Comparison of ENCODE assay signal across 8 cellular contexts in genomic region chr1:23751050-23751814, GRCh38. TPM values are rescaled to one million over a fixed set of nuclear protein-coding genes. Genes with fewer than 3 reads are reported as not detected.
A peak's percentile ranks its signal among the peaks of the same experiment; 100 is the strongest.
DNase-seq lines count a peak whose midpoint lies in the region; ATAC-seq, FAIRE-seq and TF ChIP-seq lines count a peak whose summit lies in the region.

No MANE protein-coding gene starts in this region.

- CTCF ChIA-PET in BJ (lab: Yijun Ruan, JAX), result interaction anchor here (0.8 to 1.3 kb wide), 4 partner anchors 16 to 69 kb away, joined by 3 to 8 read pairs (median 4); partner anchors contain the start of genes PITHD1 and RPL11

- FAIRE-seq in GM12891 (lab: Jason Lieb, UNC), result no peak

- TF ChIP-seq CTCF in BJ (IDR thresholded peaks at IDR 0.05; ENCODE audit: insufficient read depth, low read depth, low read length), result peak; percentile 79
- TF ChIP-seq CTCF in GM13976 (IDR thresholded peaks at IDR 0.05; ENCODE audit: borderline replicate concordance, control extremely low read depth, extremely low read depth, insufficient read depth, missing control alignments), result peak; percentile 63
- TF ChIP-seq CTCF in gastrocnemius medialis (IDR thresholded peaks at IDR 0.05 in 4 of 5, conservative IDR thresholded peaks at IDR 0.05 in 1 of 5), result peak in 4 of 5 experiments; percentile 13 to 42 (median 38)

- POLR2A ChIA-PET in BJ (lab: Charles Lee), result no interaction called here

- no peaks in the 10 kb centered on the region for H3K9me3 ChIP-seq in gastrocnemius medialis

- H3K27me3 Mint-ChIP-seq in activated T-cell treated with anti-CD3 and anti-CD28 coated beads, Interleukin-2, amount 50 U/mL, for 4 hours (ENCODE audit: low read depth), result no peaks in the 10 kb centered on the region

- H3K9me3 Mint-ChIP-seq in activated T-cell treated with anti-CD3 and anti-CD28 coated beads, Interleukin-2, amount 50 U/mL, for 4 hours, result no peaks in the 10 kb centered on the region

- no peak overlapping the region for H3K27ac ChIP-seq in gastrocnemius medialis

- DNase-seq in BJ (ENCODE audit: low read depth) (no peak), GM13976 (ENCODE audit: low spot score) (peak; percentile 82), NCI-H226 (peak; percentile 8), germinal center (ENCODE audit: low spot score) (peak; percentile 74), gastrocnemius medialis (peak in 1 of 2 donors; percentile 36), GM12891 (ENCODE audit: insufficient read length, low spot score) (no peak)
- DNase-seq in activated T-cell treated with anti-CD3 and anti-CD28 coated beads, Interleukin-2, amount 50 U/mL, for 4 hours, result peak; percentile 11

- ATAC-seq in activated T-cell treated with anti-CD3 and anti-CD28 coated beads, Interleukin-2, amount 50 U/mL, for 4 hours, result peak; percentile 52 to 74
- ATAC-seq in gastrocnemius medialis (peak; percentile 58 to 68), GM18517 (IDR thresholded peaks at IDR 0.05; ENCODE audit: unreplicated experiment) (no peak)

- H3K36me3 Mint-ChIP-seq in activated T-cell treated with anti-CD3 and anti-CD28 coated beads, Interleukin-2, amount 50 U/mL, for 4 hours (ENCODE audit: insufficient read depth), result peaks cover 47% of the 10 kb centered on the region

- H3K4me3 ChIP-seq in BJ (ENCODE audit: low read depth, low read length), result no peak overlapping the region
- no peak overlapping the region for H3K4me3 ChIP-seq in gastrocnemius medialis

- H3K4me1 Mint-ChIP-seq in activated T-cell treated with anti-CD3 and anti-CD28 coated beads, Interleukin-2, amount 50 U/mL, for 4 hours (ENCODE audit: low read depth), result peaks cover 33% of the 10 kb centered on the region

- TF ChIP-seq POLR2A in gastrocnemius medialis (IDR thresholded peaks at IDR 0.05), result no peak
- TF ChIP-seq POLR2A in GM12891 (IDR thresholded peaks at IDR 0.05; ENCODE audit: low read depth, low read length), result no peak

- in situ Hi-C loops in GM13976 (cut with MboI; ENCODE audit: low sequenced_read_pairs, unreplicated experiment), result no loop called here
- in situ Hi-C loops in gastrocnemius medialis (cut with MboI; ENCODE audit: low sequenced_read_pairs in 4 of 4), result no loop called here

- H3K27me3 ChIP-seq in BJ (ENCODE audit: control insufficient read depth, insufficient read depth, low read length), result no peaks in the 10 kb centered on the region
- H3K27me3 ChIP-seq in gastrocnemius medialis, result no peaks in the 10 kb centered on the region

- H3K4me1 ChIP-seq in gastrocnemius medialis, result peaks cover 8 to 11% of the 10 kb centered on the region in 2 donors

- no peak overlapping the region for H3K4me3 Mint-ChIP-seq in activated T-cell treated with anti-CD3 and anti-CD28 coated beads, Interleukin-2, amount 50 U/mL, for 4 hours

- H3K36me3 ChIP-seq in BJ (ENCODE audit: control insufficient read depth, insufficient read depth, low read length) (peaks cover 34% of the 10 kb centered on the region), gastrocnemius medialis (peaks cover 7 to 76% of the 10 kb centered on the region in 2 donors)

- intact Hi-C loops in gastrocnemius medialis (cut with DNase I; ENCODE audit: low total_unique reads), result no loop called here

TF ChIP-seq in GM12891, 5 proteins besides CTCF, POLR2A, EP300 and RAD21:
- TF ChIP-seq PAX5 (IDR thresholded peaks at IDR 0.05; ENCODE audit: insufficient read depth, low read length, severe bottlenecking) (no peak), TAF1 (IDR thresholded peaks at IDR 0.05; ENCODE audit: low read depth, low read length) (no peak), SPI1 (IDR thresholded peaks at IDR 0.05; ENCODE audit: low read depth, low read length) (no peak), POLR2AphosphoS5 (IDR thresholded peaks at IDR 0.05; ENCODE audit: low read depth, low read length) (no peak), POU2F2 (IDR thresholded peaks at IDR 0.05; ENCODE audit: low read depth, low read length) (no peak)

RNA-seq across cellular contexts. Expression of gene ELOA, which starts 8.0 kb away (rescaled TPM):
- 21.5 and 24.5 TPM in 2 replicates for polyA plus RNA-seq in BJ (2011; rRNA removed)
- 16.2 and 17.2 TPM in 2 replicates for polyA minus RNA-seq in BJ (2011; rRNA and poly(A)+ RNA removed)
- total RNA-seq in activated T-cell treated with anti-CD3 and anti-CD28 coated beads, Interleukin-2, amount 50 U/mL, for 4 hours, result 10 to 100 TPM; 61.9 to 69.8 (median 67.1) TPM
- total RNA-seq in gastrocnemius medialis, result 10 to 100 TPM; 44.7 to 73.0 (median 59.0) TPM
- polyA plus RNA-seq in GM12891 (2012; ENCODE audit: low read depth, missing spikeins), result 25.3 TPM

RNA-seq across cellular contexts. Expression of gene PITHD1, which starts 27.0 kb away (rescaled TPM):
- polyA plus RNA-seq in BJ (2011; rRNA removed), result 33.7 and 35.2 TPM in 2 replicates
- 7.9 and 8.5 TPM in 2 replicates for polyA minus RNA-seq in BJ (2011; rRNA and poly(A)+ RNA removed)
- total RNA-seq in activated T-cell treated with anti-CD3 and anti-CD28 coated beads, Interleukin-2, amount 50 U/mL, for 4 hours, result 100 to 1,000 TPM; 125 to 128 (median 126) TPM
- total RNA-seq in gastrocnemius medialis, result 100 to 1,000 TPM in 1 of 4 donors, 10 to 100 TPM in 3; 79.9 to 104 (median 90.3) TPM
- polyA plus RNA-seq in GM12891 (2012; ENCODE audit: low read depth, missing spikeins), result 53.5 TPM

RNA-seq across cellular contexts. Expression of gene LYPLA2, which starts 39.7 kb away (rescaled TPM):
- 31.3 and 51.9 TPM in 2 replicates for polyA plus RNA-seq in BJ (2011; rRNA removed)
- polyA minus RNA-seq in BJ (2011; rRNA and poly(A)+ RNA removed), result 23.6 and 40.8 TPM in 2 replicates
- total RNA-seq in activated T-cell treated with anti-CD3 and anti-CD28 coated beads, Interleukin-2, amount 50 U/mL, for 4 hours, result 100 to 1,000 TPM; 132 to 146 (median 134) TPM
- 10 to 100 TPM; 35.3 to 40.9 (median 36.7) TPM for total RNA-seq in gastrocnemius medialis
- polyA plus RNA-seq in GM12891 (2012; ENCODE audit: low read depth, missing spikeins), result 55.5 TPM

RNA-seq across cellular contexts. Expression of gene GALE, which starts 49.3 kb away (rescaled TPM):
- polyA plus RNA-seq in BJ (2011; rRNA removed), result 23.8 and 36.1 TPM in 2 replicates
- 10.5 and 17.6 TPM in 2 replicates for polyA minus RNA-seq in BJ (2011; rRNA and poly(A)+ RNA removed)
- 10 to 100 TPM; 55.9 to 65.3 (median 62.4) TPM for total RNA-seq in activated T-cell treated with anti-CD3 and anti-CD28 coated beads, Interleukin-2, amount 50 U/mL, for 4 hours
- 1 to 10 TPM; 2.9 to 5.7 (median 4.1) TPM for total RNA-seq in gastrocnemius medialis
- polyA plus RNA-seq in GM12891 (2012; ENCODE audit: low read depth, missing spikeins), result 34.0 TPM

RNA-seq across cellular contexts. Expression of gene RPL11, which starts 59.6 kb away (rescaled TPM):
- polyA plus RNA-seq in BJ (2011; rRNA removed), result 1,288 and 1,806 TPM in 2 replicates
- 319 and 368 TPM in 2 replicates for polyA minus RNA-seq in BJ (2011; rRNA and poly(A)+ RNA removed)
- 1,000 to 10,000 TPM; 1,397 to 1,476 (median 1,425) TPM for total RNA-seq in activated T-cell treated with anti-CD3 and anti-CD28 coated beads, Interleukin-2, amount 50 U/mL, for 4 hours
- 100 to 1,000 TPM; 302 to 593 (median 504) TPM for total RNA-seq in gastrocnemius medialis
- polyA plus RNA-seq in GM12891 (2012; ENCODE audit: low read depth, missing spikeins), result 6,058 TPM

Comparison
In these comparisons a context has a peak if more than half of its experiments do, and no peak if none do; other contexts are left out.
1. DNase-seq: peak in GM13976 (single experiment), NCI-H226 (single experiment), activated T-cell treated with anti-CD3 and anti-CD28 coated beads, Interleukin-2, amount 50 U/mL, for 4 hours (single experiment) and germinal center (single experiment); none in BJ (single experiment) and GM12891 (single experiment).
2. Peak in every context shown above with its lines, with median percentiles within 50 percentile points of each other: CTCF ChIP-seq.